ENCODE assay signal across 8 cellular contexts in genomic region chr6:41941280-41942044, GRCh38. TPM values are rescaled to one million over a fixed set of nuclear protein-coding genes. Genes with fewer than 3 reads are reported as not detected.
DNase-seq lines count a peak whose midpoint lies in the region; ATAC-seq, FAIRE-seq and TF ChIP-seq lines count a peak whose summit lies in the region.

Gene CCND3 (minus strand): TSS chr6:41941808. CDS start chr6:41941649, 159 bp downstream.

- H3K9me3 Mint-ChIP-seq in T-cell: no peaks in the 10 kb centered on the region

- peak within 1 kb of the TSS; percentile 69 to 97 (median 84) for H3K27ac ChIP-seq in adrenal gland
- H3K27ac ChIP-seq in left ventricle myocardium inferior (replicated peaks): peak within 1 kb of the TSS; percentile 97

- peak within 1 kb of the TSS; percentile 81 to 93 (median 87) for H3K4me3 Mint-ChIP-seq in T-cell

- intact Hi-C loops in adrenal gland (cut with DNase I): no loop called here
- intact Hi-C loops in left ventricle myocardium inferior (cut with micrococcal nuclease): no loop called here

- peak within 1 kb of the TSS; percentile 89 to 92 for H3K27ac Mint-ChIP-seq in T-cell

- peaks cover 6% of the 10 kb centered on the region for H3K36me3 Mint-ChIP-seq in T-cell

- TF ChIP-seq CTCF in adrenal gland (IDR thresholded peaks at IDR 0.05): peak in 1 of 6 experiments; percentile 1
- no peak for TF ChIP-seq CTCF in left ventricle myocardium inferior (IDR thresholded peaks at IDR 0.05; ENCODE audit: borderline replicate concordance)

- FAIRE-seq in GM12891 (lab: Jason Lieb, UNC): peak; percentile 89
- FAIRE-seq in urothelium cell line (lab: Jason Lieb, UNC): no peak

- H3K27me3 ChIP-seq in adrenal gland (no peaks in the 10 kb centered on the region), left ventricle myocardium inferior (ENCODE audit: low read depth) (no peaks in the 10 kb centered on the region)

- peaks cover 0 to 4% of the 10 kb centered on the region in 2 donors for H3K36me3 ChIP-seq in adrenal gland (replicated peaks in 1 of 2)
- peaks cover 7% of the 10 kb centered on the region for H3K36me3 ChIP-seq in left ventricle myocardium inferior

- DNase-seq in GM12891 (ENCODE audit: insufficient read length, low spot score) (peak; percentile 78), NCI-H1417 (lab: John Stamatoyannopoulos, UW) (peak; percentile 91 to 93 (median 92)), T-cell (peak; percentile 61 to 89 (median 77)), adrenal gland (peak; percentile 93 to 96 (median 94)), left ventricle myocardium inferior (peak; percentile 96), pulmonary artery endothelial cell (ENCODE audit: low read depth, low spot score) (peak; percentile 36), urothelium cell line (ENCODE audit: low spot score) (peak; percentile 96)

- TF ChIP-seq POLR2A in GM12891 (IDR thresholded peaks at IDR 0.05; ENCODE audit: low read depth, low read length): no peak
- peak; percentile 62 to 73 for TF ChIP-seq POLR2A in adrenal gland (IDR thresholded peaks at IDR 0.05)

- ATAC-seq in HG02759 (IDR thresholded peaks at IDR 0.05; ENCODE audit: unreplicated experiment): peak; percentile 95
- ATAC-seq in T-cell (replicated peaks in 1 of 4): peak; percentile 71 to 75 (median 74)

- 0 to 1% (median 0%) methylated on average over 19 to 86 of the region's 86 CpGs for WGBS in adrenal gland, 4 donors

- no peaks in the 10 kb centered on the region for H3K27me3 Mint-ChIP-seq in T-cell

- peak within 1 kb of the TSS; percentile 56 to 88 (median 70) for H3K4me3 ChIP-seq in adrenal gland
- H3K4me3 ChIP-seq in left ventricle myocardium inferior: peak within 1 kb of the TSS; percentile 98

- H3K4me1 Mint-ChIP-seq in T-cell: peaks cover 63 to 75% (median 74%) of the 10 kb centered on the region in 3 donors

- CTCF ChIA-PET in T-cell (lab: Charles Lee): interaction anchor here in 1 of 2 donors (0.6 to 2.6 kb wide), 3 partner anchors 20 to 155 kb away, joined by 3 to 15 read pairs (median 5); partner anchors contain the start of genes BYSL and MED20

- H3K4me1 ChIP-seq in adrenal gland (replicated peaks in 1 of 2) (peaks cover 23 to 59% of the 10 kb centered on the region in 2 donors), left ventricle myocardium inferior (peaks cover 62% of the 10 kb centered on the region)

- POLR2A ChIA-PET in T-cell (lab: Charles Lee): interaction anchor here in 1 of 2 donors (0.5 to 0.7 kb wide), 2 partner anchors 18 to 490 kb away, joined by 3 to 5 read pairs; no protein-coding TSS in a partner anchor

- H3K9me3 ChIP-seq in adrenal gland (replicated peaks in 1 of 3) (no peaks in the 10 kb centered on the region), left ventricle myocardium inferior (replicated peaks) (no peaks in the 10 kb centered on the region)

TF ChIP-seq in GM12891, 5 proteins besides CTCF, POLR2A, EP300 and RAD21:
- TF ChIP-seq TAF1 (IDR thresholded peaks at IDR 0.05; ENCODE audit: low read depth, low read length) (no peak), POLR2AphosphoS5 (IDR thresholded peaks at IDR 0.05; ENCODE audit: low read depth, low read length) (no peak; the same call in 1 of the 2 replicates), SPI1 (IDR thresholded peaks at IDR 0.05; ENCODE audit: low read depth, low read length) (no peak)

RNA-seq across cellular contexts. Expression of gene CCND3, which starts in this region (rescaled TPM):
- 42.6 TPM for polyA plus RNA-seq in GM12891 (2012; ENCODE audit: low read depth, missing spikeins)
- total RNA-seq in T-cell (100 to 1,000 TPM; 265 to 532 (median 284) TPM), adrenal gland (100 to 1,000 TPM; 116 to 309 (median 181) TPM), left ventricle myocardium inferior (44.5 TPM), pulmonary artery endothelial cell (37.6 and 64.7 TPM in 2 replicates)
- 100 to 1,000 TPM in 2 of 3 donors, 10 to 100 TPM in 1; 86.3 to 163 (median 135) TPM for polyA plus RNA-seq in adrenal gland

Comparison
In these comparisons a context has a peak if more than half of its experiments do, and no peak if none do; other contexts are left out.
1. Peak in every context shown above with its lines: DNase-seq, ATAC-seq, H3K4me3 ChIP-seq and H3K27ac ChIP-seq.
2. DNase-seq: peak in every context shown above with its lines; median percentile 96 in left ventricle myocardium inferior; 96 in urothelium cell line; 94 in adrenal gland; 92 in NCI-H1417; 78 in GM12891; 77 in T-cell; 36 in pulmonary artery endothelial cell.